Comparison of ENCODE assay signal across 28 cellular contexts in the genomic region with DNA sequence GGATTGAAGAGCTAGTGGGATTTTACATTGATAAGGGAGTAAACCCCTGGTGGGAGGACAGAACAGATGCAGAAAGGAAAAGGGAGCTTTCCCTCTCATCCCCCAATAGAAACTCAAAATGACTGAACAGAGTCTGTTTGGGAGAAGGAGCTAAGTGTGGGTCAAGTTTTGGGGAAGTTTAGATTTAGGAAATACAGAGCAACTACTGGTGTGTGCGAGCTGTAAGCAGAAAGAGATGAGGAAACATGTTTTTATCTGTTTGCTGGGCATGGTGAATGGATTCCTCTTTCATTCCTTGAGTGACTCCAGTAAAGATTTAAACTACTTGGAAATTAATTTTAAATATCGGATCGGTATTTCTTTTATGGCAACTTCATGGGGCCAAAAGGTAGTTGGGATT.
"Had no signal": no experiment of that assay in that cellular context is flagged by ENCODE, and none has a peak within 500 bp of the region (broad histone marks: within the 10 kb centered on the region; RNA-seq: fewer than 3 reads in every experiment).

No MANE protein-coding gene starts in this region.

- ATAC-seq: activated CD4-positive, alpha-beta T cell treated with anti-CD3 and anti-CD28 coated beads for 36 hours; activated CD8-positive, alpha-beta memory T cell treated with anti-CD3 and anti-CD28 coated beads, Interleukin-2, amount 10 ng/mL, durations not matched to agents 7 days and 5 days; activated CD8-positive, alpha-beta T cell treated with anti-CD3 and anti-CD28 coated beads, Interleukin-2, amount 10 ng/mL, durations not matched to agents 7 days and 5 days; activated naive CD4-positive, alpha-beta T cell treated with anti-CD3 and anti-CD28 coated beads, Interleukin-2, amount 50 U/mL, for 72 hours; body of pancreas; heart right ventricle; left cardiac atrium; left ventricle myocardium superior; pancreas; sciatic nerve; stimulated activated memory B cell treated with anti-CD40 and anti-IgM and Interleukin-4, amounts not matched to agents 10 μg/mL and 1 μg/mL and 100 μg/mL, for 72 hours; stimulated activated naive CD8-positive, alpha-beta T cell treated with anti-CD3 and anti-CD28 coated beads, Interleukin-15, amount 100 ng/mL, for 72 hours had no signal

- H3K27ac ChIP-seq: body of pancreas, cardiac muscle cell, coronary artery, heart right ventricle, pancreas, prostate gland, skin epidermis, vagina had no signal

- H3K9me3 ChIP-seq: body of pancreas, heart right ventricle, pancreas, prostate gland, vagina had no signal

- H3K4me3 ChIP-seq: body of pancreas, cardiac muscle cell, coronary artery, heart right ventricle, pancreas, prostate gland, skin epidermis, vagina had no signal

- H3K4me1 ChIP-seq: body of pancreas, heart right ventricle, pancreas, prostate gland, vagina had no signal

- H3K4me1 Mint-ChIP-seq: activated CD4-positive, alpha-beta T cell treated with anti-CD3 and anti-CD28 coated beads for 36 hours; activated CD8-positive, alpha-beta memory T cell treated with anti-CD3 and anti-CD28 coated beads, Interleukin-2, amount 10 ng/mL, durations not matched to agents 7 days and 5 days; stimulated activated memory B cell treated with anti-CD40 and anti-IgM and Interleukin-4, amounts not matched to agents 10 μg/mL and 1 μg/mL and 100 μg/mL, for 72 hours; stimulated activated naive CD8-positive, alpha-beta T cell treated with anti-CD3 and anti-CD28 coated beads, Interleukin-15, amount 100 ng/mL, for 72 hours had no signal

- H3K36me3 ChIP-seq: cardiac muscle cell, pancreas, prostate gland, vagina had no signal

- H3K4me3 Mint-ChIP-seq: activated CD4-positive, alpha-beta T cell treated with anti-CD3 and anti-CD28 coated beads for 36 hours; activated CD8-positive, alpha-beta memory T cell treated with anti-CD3 and anti-CD28 coated beads, Interleukin-2, amount 10 ng/mL, durations not matched to agents 7 days and 5 days; activated CD8-positive, alpha-beta T cell treated with anti-CD3 and anti-CD28 coated beads, Interleukin-2, amount 10 ng/mL, durations not matched to agents 7 days and 5 days; stimulated activated memory B cell treated with anti-CD40 and anti-IgM and Interleukin-4, amounts not matched to agents 10 μg/mL and 1 μg/mL and 100 μg/mL, for 72 hours; stimulated activated naive CD8-positive, alpha-beta T cell treated with anti-CD3 and anti-CD28 coated beads, Interleukin-15, amount 100 ng/mL, for 72 hours; type B pancreatic cell had no signal

- H3K9me3 Mint-ChIP-seq: activated naive CD4-positive, alpha-beta T cell treated with anti-CD3 and anti-CD28 coated beads, Interleukin-2, amount 50 U/mL, for 72 hours; stimulated activated naive CD8-positive, alpha-beta T cell treated with anti-CD3 and anti-CD28 coated beads, Interleukin-15, amount 100 ng/mL, for 72 hours had no signal

- H3K36me3 Mint-ChIP-seq: activated naive CD4-positive, alpha-beta T cell treated with anti-CD3 and anti-CD28 coated beads, Interleukin-2, amount 50 U/mL, for 72 hours; type B pancreatic cell had no signal

- DNase-seq: activated CD4-positive, alpha-beta T cell treated with anti-CD3 and anti-CD28 coated beads for 36 hours; activated CD4-positive, CD25-positive, alpha-beta regulatory T cell; activated CD8-positive, alpha-beta memory T cell treated with anti-CD3 and anti-CD28 coated beads, Interleukin-2, amount 10 ng/mL, durations not matched to agents 7 days and 5 days; activated CD8-positive, alpha-beta T cell treated with anti-CD3 and anti-CD28 coated beads, Interleukin-2, amount 10 ng/mL, durations not matched to agents 7 days and 5 days; activated naive CD4-positive, alpha-beta T cell; activated T-cell treated with anti-CD3 and anti-CD28 coated beads, Interleukin-2, amount 50 U/mL, for 48 hours; aorta; body of pancreas; foreskin fibroblast; heart right ventricle; left cardiac atrium; left ventricle myocardium superior; nucleus accumbens; pancreas; retina; stimulated activated CD4-positive, alpha-beta T cell treated with anti-CD3 and anti-CD28 coated beads, Interleukin-4, amount 100 ng/mL, for 4 hours; stimulated activated CD8-positive, alpha-beta memory T cell treated with anti-CD3 and anti-CD28 coated beads, Interleukin-4, amount 100 ng/mL, for 48 hours; stimulated activated naive CD8-positive, alpha-beta T cell treated with anti-CD3 and anti-CD28 coated beads, Interleukin-15, amount 100 ng/mL, for 72 hours; substantia nigra had no signal

- H3K27me3 Mint-ChIP-seq: activated CD4-positive, alpha-beta T cell treated with anti-CD3 and anti-CD28 coated beads for 36 hours; activated CD8-positive, alpha-beta memory T cell treated with anti-CD3 and anti-CD28 coated beads, Interleukin-2, amount 10 ng/mL, durations not matched to agents 7 days and 5 days; stimulated activated naive CD8-positive, alpha-beta T cell treated with anti-CD3 and anti-CD28 coated beads, Interleukin-15, amount 100 ng/mL, for 72 hours had no signal

- H3K27ac Mint-ChIP-seq: activated CD4-positive, alpha-beta T cell treated with anti-CD3 and anti-CD28 coated beads for 36 hours; activated CD8-positive, alpha-beta memory T cell treated with anti-CD3 and anti-CD28 coated beads, Interleukin-2, amount 10 ng/mL, durations not matched to agents 7 days and 5 days; activated CD8-positive, alpha-beta T cell treated with anti-CD3 and anti-CD28 coated beads, Interleukin-2, amount 10 ng/mL, durations not matched to agents 7 days and 5 days; activated naive CD4-positive, alpha-beta T cell treated with anti-CD3 and anti-CD28 coated beads, Interleukin-2, amount 50 U/mL, for 72 hours; stimulated activated memory B cell treated with anti-CD40 and anti-IgM and Interleukin-4, amounts not matched to agents 10 μg/mL and 1 μg/mL and 100 μg/mL, for 72 hours; stimulated activated naive CD8-positive, alpha-beta T cell treated with anti-CD3 and anti-CD28 coated beads, Interleukin-15, amount 100 ng/mL, for 72 hours; type B pancreatic cell had no signal

- H3K27me3 ChIP-seq: body of pancreas, cardiac muscle cell, heart right ventricle, pancreas, vagina had no signal
